14 cellular contexts compared by ENCODE assay signal in genomic region chr9:108655818-108656217, GRCh38.
DNase-seq lines count a peak whose midpoint lies in the region; ATAC-seq and TF ChIP-seq lines count a peak whose summit lies in the region.
"Had no signal": no experiment of that assay in that cellular context is flagged by ENCODE, and none has a peak within 500 bp of the region (broad histone marks: within the 10 kb centered on the region; RNA-seq: fewer than 3 reads in every experiment).

No MANE protein-coding gene starts in this region.

- H3K27me3 ChIP-seq in BLaER1 (no peaks in the 10 kb centered on the region), thyroid gland (no peaks in the 10 kb centered on the region)
- H3K27me3 ChIP-seq in BLaER1 treated with 17β-estradiol and CSF1 and Interleukin-3, amounts not matched to agents 10 nM and 100 nM, result no peaks in the 10 kb centered on the region

- H3K9me3 ChIP-seq in BLaER1 (peaks cover 39% of the 10 kb centered on the region), thyroid gland (no peaks in the 10 kb centered on the region)
- peaks cover 37 to 44% (median 41%) of the 10 kb centered on the region in 11 experiments for H3K9me3 ChIP-seq in BLaER1 treated with 17β-estradiol and CSF1 and Interleukin-3, amounts not matched to agents 10 nM and 100 nM (replicated peaks in 1 of 11)

- H3K27ac ChIP-seq in BLaER1, result peak overlapping the region; percentile 56; the same call in 1 of the 2 replicates
- H3K27ac ChIP-seq in BLaER1 treated with 17β-estradiol and CSF1 and Interleukin-3, amounts not matched to agents 10 nM and 100 nM, result peak overlapping the region in 9 of 11 experiments; percentile 20 to 79 (median 69); a peak in 17 of 22 replicates
- H3K27ac ChIP-seq in coronary artery, result no peak overlapping the region
- no peak overlapping the region for H3K27ac ChIP-seq in thyroid gland

- H3K4me3 ChIP-seq in BLaER1, result no peak overlapping the region
- H3K4me3 ChIP-seq in BLaER1 treated with 17β-estradiol and CSF1 and Interleukin-3, amounts not matched to agents 10 nM and 100 nM, result 0 out of 20 replicates have a peak overlapping the region, but pooled peaks of 1 of the 10 experiments have one; percentile 8
- H3K4me3 ChIP-seq in coronary artery, result no peak overlapping the region
- no peak overlapping the region for H3K4me3 ChIP-seq in thyroid gland (replicated peaks in 1 of 3)

- H3K4me1 ChIP-seq in BLaER1, result peaks cover 52% of the 10 kb centered on the region
- peaks cover 13 to 52% (median 42%) of the 10 kb centered on the region in 10 experiments for H3K4me1 ChIP-seq in BLaER1 treated with 17β-estradiol and CSF1 and Interleukin-3, amounts not matched to agents 10 nM and 100 nM
- no peaks in the 10 kb centered on the region for H3K4me1 ChIP-seq in thyroid gland

- DNase-seq in coronary artery (ENCODE audit: low spot score), result peak; percentile 31
- DNase-seq in thyroid gland, result peak; percentile 31 to 57
- no peak for DNase-seq in H4 (ENCODE audit: low spot score)
- DNase-seq: ACHN; Calu3; CD8-positive, alpha-beta T cell; DMS79 treated with DMSO at 0.1 percent for 48 hours; GF-D8; GOT3; H9 had no signal

- no peaks in the 10 kb centered on the region for H4K20me1 ChIP-seq in BLaER1
- no peaks in the 10 kb centered on the region for H4K20me1 ChIP-seq in BLaER1 treated with 17β-estradiol and CSF1 and Interleukin-3, amounts not matched to agents 10 nM and 100 nM

- intact Hi-C loops in thyroid gland (cut with DNase I), result no loop called here

- ATAC-seq in GM18498 (IDR thresholded peaks at IDR 0.05; ENCODE audit: unreplicated experiment), result no peak
- ATAC-seq: CD8-positive, alpha-beta T cell; HepG2 had no signal

- TF ChIP-seq CTCF in coronary artery (IDR thresholded peaks at IDR 0.05) (no peak), thyroid gland (IDR thresholded peaks at IDR 0.05) (no peak)

- no peak overlapping the region; the same call in 1 of the 2 replicates for H3K9ac ChIP-seq in BLaER1
- peak overlapping the region in 8 of 11 experiments; percentile 10 to 71 (median 58); a peak in 13 of 22 replicates for H3K9ac ChIP-seq in BLaER1 treated with 17β-estradiol and CSF1 and Interleukin-3, amounts not matched to agents 10 nM and 100 nM

- peaks cover 23% of the 10 kb centered on the region; the same call in 1 of the 2 replicates for H3K36me3 ChIP-seq in BLaER1
- H3K36me3 ChIP-seq in BLaER1 treated with 17β-estradiol and CSF1 and Interleukin-3, amounts not matched to agents 10 nM and 100 nM, result peaks cover 0 to 24% (median 12%) of the 10 kb centered on the region in 11 experiments; a peak in 11 of 22 replicates
- no peaks in the 10 kb centered on the region for H3K36me3 ChIP-seq in thyroid gland

- no peak for TF ChIP-seq POLR2A in thyroid gland (IDR thresholded peaks at IDR 0.05)

- 24 to 37% methylated on average over 7 of the region's 7 CpGs for WGBS in thyroid gland, 2 donors

- peak overlapping the region; percentile 71 for H3K4me2 ChIP-seq in BLaER1
- H3K4me2 ChIP-seq in BLaER1 treated with 17β-estradiol and CSF1 and Interleukin-3, amounts not matched to agents 10 nM and 100 nM, result peak overlapping the region; percentile 42 to 80 (median 75)

Comparison
In these comparisons a context has a peak if more than half of its experiments do, and no peak if none do; other contexts are left out.
1. H3K27ac ChIP-seq: peak in BLaER1 (single experiment) and BLaER1 treated with 17β-estradiol and CSF1 and Interleukin-3, amounts not matched to agents 10 nM and 100 nM (9 of 11); none in coronary artery (0 of 2) and thyroid gland (0 of 3).